In genomic region chr1:84078108-84078823, GRCh38 we compare ENCODE assay signal across 1 cellular context.
TF ChIP-seq lines count a peak whose summit lies in the region.

No MANE protein-coding gene starts in this region.

TF ChIP-seq in K562, 482 proteins besides CTCF, POLR2A, EP300 and RAD21 (continued from another document and continues in another):
- TF ChIP-seq ZBTB2 (IDR thresholded peaks at IDR 0.05) (no peak), CCNT2 (IDR thresholded peaks at IDR 0.05; ENCODE audit: borderline replicate concordance, extremely low read depth, insufficient read length, low read depth, low read length) (peak; percentile 8), E2F1 (CRISPR knock-in tag; IDR thresholded peaks at IDR 0.05) (no peak), ZNF274 (IDR thresholded peaks at IDR 0.05; ENCODE audit: borderline replicate concordance, low read depth, low read length) (no peak), THRB (CRISPR knock-in tag; conservative IDR thresholded peaks at IDR 0.05) (no peak), ZNF347 (CRISPR knock-in tag; IDR thresholded peaks at IDR 0.05; ENCODE audit: low read depth) (no peak), ZBTB1 (CRISPR knock-in tag; IDR thresholded peaks at IDR 0.05; ENCODE audit: borderline replicate concordance, low read depth) (0 out of 2 replicates have a peak, but pooled peaks have one; percentile 62), SNRNP70 (optimal IDR thresholded peaks at IDR 0.05; ENCODE audit: low read depth, low read length) (no peak), FOXM1 (IDR thresholded peaks at IDR 0.05; ENCODE audit: low read depth) (no peak), FOXM1 (CRISPR knock-in tag; IDR thresholded peaks at IDR 0.05; ENCODE audit: low read depth) (no peak), SETDB1 (IDR thresholded peaks at IDR 0.05; ENCODE audit: low read length) (no peak), ZNF121 (CRISPR knock-in tag; conservative IDR thresholded peaks at IDR 0.05) (no peak), PRPF4 (IDR thresholded peaks at IDR 0.05; ENCODE audit: insufficient read depth, low read depth, low read length, poor library complexity, severe bottlenecking) (peak; percentile 8), KAT7 (CRISPR knock-in tag; IDR thresholded peaks at IDR 0.05; ENCODE audit: borderline replicate concordance) (peak; percentile 77; the same call in 1 of the 2 replicates), PTRF (tag; IDR thresholded peaks at IDR 0.05) (no peak), ZNF324 (CRISPR knock-in tag; IDR thresholded peaks at IDR 0.05) (no peak), NR3C1 (CRISPR knock-in tag; IDR thresholded peaks at IDR 0.05) (no peak), ZNF639 (CRISPR knock-in tag; conservative IDR thresholded peaks at IDR 0.05 in 1 of 2, IDR thresholded peaks at IDR 0.05 in 1 of 2) (peak in 1 of 2 experiments; percentile 6; a peak in 1 of 4 replicates), HDAC1 (IDR thresholded peaks at IDR 0.05) (0 out of 4 replicates have a peak, but pooled peaks of 1 of the 2 experiments have one; percentile 11), CREM (IDR thresholded peaks at IDR 0.05; ENCODE audit: low read depth) (no peak), ZFX (CRISPR knock-in tag; IDR thresholded peaks at IDR 0.05) (peak; percentile 73), PATZ1 (CRISPR knock-in tag; IDR thresholded peaks at IDR 0.05; ENCODE audit: borderline replicate concordance) (no peak), TCF3 (CRISPR knock-in tag; IDR thresholded peaks at IDR 0.05) (no peak), ZC3H11A (IDR thresholded peaks at IDR 0.05; ENCODE audit: low read depth, low read length) (no peak), RBM14 (IDR thresholded peaks at IDR 0.05; ENCODE audit: borderline replicate concordance, insufficient read depth, low read depth, low read length) (no peak), ILF3 (IDR thresholded peaks at IDR 0.05; ENCODE audit: borderline replicate concordance) (no peak), RUNX1 (IDR thresholded peaks at IDR 0.05; ENCODE audit: low read depth) (no peak), SMAD3 (CRISPR knock-in tag; conservative IDR thresholded peaks at IDR 0.05) (no peak), CCAR2 (IDR thresholded peaks at IDR 0.05; ENCODE audit: low read depth, low read length) (no peak), STAT5B (CRISPR knock-in tag; IDR thresholded peaks at IDR 0.05) (no peak), ZNF140 (CRISPR knock-in tag; IDR thresholded peaks at IDR 0.05) (no peak), HDAC3 (IDR thresholded peaks at IDR 0.05; ENCODE audit: borderline replicate concordance, partially characterized antibody) (no peak), PHTF2 (CRISPR knock-in tag; IDR thresholded peaks at IDR 0.05) (no peak), NCOR1 (IDR thresholded peaks at IDR 0.05) (no peak), ZNF316 (IDR thresholded peaks at IDR 0.05) (no peak), NKRF (IDR thresholded peaks at IDR 0.05; ENCODE audit: borderline replicate concordance) (no peak), RBM39 (optimal IDR thresholded peaks at IDR 0.05; ENCODE audit: low read depth, low read length) (no peak), ZNF75A (CRISPR knock-in tag; IDR thresholded peaks at IDR 0.05) (no peak), RERE (CRISPR knock-in tag; IDR thresholded peaks at IDR 0.05; ENCODE audit: borderline replicate concordance) (0 out of 2 replicates have a peak, but pooled peaks have one; percentile 82), GTF2A2 (tag; IDR thresholded peaks at IDR 0.05) (no peak), ZNF584 (CRISPR knock-in tag; IDR thresholded peaks at IDR 0.05; ENCODE audit: low read depth) (no peak), ZC3H4 (CRISPR knock-in tag; IDR thresholded peaks at IDR 0.05; ENCODE audit: borderline replicate concordance) (no peak), ZBTB43 (CRISPR knock-in tag; IDR thresholded peaks at IDR 0.05) (no peak), POLR2AphosphoS2 (IDR thresholded peaks at IDR 0.05; ENCODE audit: low read length) (no peak), CHCHD3 (CRISPR knock-in tag; IDR thresholded peaks at IDR 0.05) (no peak), SMARCA5 (IDR thresholded peaks at IDR 0.05) (no peak), RCOR1 (IDR thresholded peaks at IDR 0.05; ENCODE audit: borderline replicate concordance in 1 of 2, low read depth in 2 of 2, low read length in 2 of 2) (peak in 1 of 2 experiments; percentile 52; a peak in 1 of 4 replicates), RNF219 (CRISPR knock-in tag; IDR thresholded peaks at IDR 0.05) (no peak), ERF (CRISPR knock-in tag; IDR thresholded peaks at IDR 0.05) (no peak), SRSF7 (optimal IDR thresholded peaks at IDR 0.05; ENCODE audit: low read depth, low read length) (no peak), GABPA (tag; conservative IDR thresholded peaks at IDR 0.05; ENCODE audit: low read depth) (peak; percentile 62), NR2C1 (IDR thresholded peaks at IDR 0.05) (no peak), NR2C1 (tag; IDR thresholded peaks at IDR 0.05) (no peak)
